ENCODE assay signal across 8 cellular contexts in genomic region chrX:118627084-118627758, GRCh38.
DNase-seq lines count a peak whose midpoint lies in the region; ATAC-seq and TF ChIP-seq lines count a peak whose summit lies in the region.

No MANE protein-coding gene starts in this region.

- DNase-seq in ACHN (peak; percentile 0), GM10266 (ENCODE audit: extremely low spot score) (no peak), NCI-H460 (ENCODE audit: extremely low read depth, low read depth) (peak; percentile 11), epithelial cell of esophagus (ENCODE audit: low read depth) (peak; percentile 50), superior temporal gyrus (ENCODE audit: extremely low spot score) (no peak), GF-D8 (lab: John Stamatoyannopoulos, UW) (no peak), NK-92 (lab: John Stamatoyannopoulos, UW; ENCODE audit: unreplicated experiment) (no peak)

- no peak overlapping the region for H3K27ac Mint-ChIP-seq in activated T-helper 17 cell treated with anti-CD3 and anti-CD28 coated beads, Interleukin-2, amount 50 U/mL, for 72 hours

- no peak overlapping the region for H3K4me3 Mint-ChIP-seq in activated T-helper 17 cell treated with anti-CD3 and anti-CD28 coated beads, Interleukin-2, amount 50 U/mL, for 72 hours

- peak; percentile 30 for TF ChIP-seq CTCF in GM10266 (IDR thresholded peaks at IDR 0.05; ENCODE audit: control insufficient read depth, insufficient read depth, low read depth, missing control alignments)
- peak; percentile 64 for TF ChIP-seq CTCF in epithelial cell of esophagus (IDR thresholded peaks at IDR 0.05; ENCODE audit: insufficient read depth, low read depth, low read length, missing control alignments)

- no peaks in the 10 kb centered on the region for H3K9me3 Mint-ChIP-seq in activated T-helper 17 cell treated with anti-CD3 and anti-CD28 coated beads, Interleukin-2, amount 50 U/mL, for 72 hours

- in situ Hi-C loops in ACHN (cut with HindIII; ENCODE audit: low pct_ligation_motif_present, low pct_unique_long_range_greater_than_20kb, low sequenced_read_pairs): loop anchor here (25.0 kb wide), 1 partner anchor 185 kb away; the partner anchor contains the start of gene ZCCHC12

- H3K36me3 Mint-ChIP-seq in activated T-helper 17 cell treated with anti-CD3 and anti-CD28 coated beads, Interleukin-2, amount 50 U/mL, for 72 hours (ENCODE audit: low read depth): peaks cover 88% of the 10 kb centered on the region

- H3K27me3 Mint-ChIP-seq in activated T-helper 17 cell treated with anti-CD3 and anti-CD28 coated beads, Interleukin-2, amount 50 U/mL, for 72 hours: no peaks in the 10 kb centered on the region

- H3K4me1 Mint-ChIP-seq in activated T-helper 17 cell treated with anti-CD3 and anti-CD28 coated beads, Interleukin-2, amount 50 U/mL, for 72 hours: no peaks in the 10 kb centered on the region

- H3K4me3 ChIP-seq in epithelial cell of esophagus (ENCODE audit: low read length): no peak overlapping the region

- ATAC-seq in activated T-helper 17 cell treated with anti-CD3 and anti-CD28 coated beads, Interleukin-2, amount 50 U/mL, for 72 hours (replicated peaks): no peak

Comparison
In these comparisons a context has a peak if more than half of its experiments do, and no peak if none do; other contexts are left out.
1. DNase-seq: peak in ACHN (single experiment), NCI-H460 (single experiment) and epithelial cell of esophagus (single experiment); none in GM10266 (single experiment), superior temporal gyrus (single experiment), GF-D8 (single experiment) and NK-92 (single experiment).